ENCODE assay signal across 18 cellular contexts in genomic region chr1:167332503-167332902, GRCh38.
DNase-seq lines count a peak whose midpoint lies in the region; ATAC-seq and TF ChIP-seq lines count a peak whose summit lies in the region.
"Had no signal": no experiment of that assay in that cellular context is flagged by ENCODE, and none has a peak within 500 bp of the region (broad histone marks: within the 10 kb centered on the region; RNA-seq: fewer than 3 reads in every experiment).

No MANE protein-coding gene starts in this region.

- no peak overlapping the region for H3K4ac ChIP-seq in mesenchymal stem cell (ENCODE audit: low read depth in 1 of 2, low read length in 2 of 2)

- no peak overlapping the region for H4K91ac ChIP-seq in mesenchymal stem cell (ENCODE audit: low read length)

- no peak overlapping the region for H2AK5ac ChIP-seq in mesenchymal stem cell (ENCODE audit: low read length, severe bottlenecking)

- no peak overlapping the region for H3K4me3 Mint-ChIP-seq in activated CD4-positive, alpha-beta T cell treated with anti-CD3 and anti-CD28 coated beads for 36 hours
- H3K4me3 Mint-ChIP-seq: activated CD8-positive, alpha-beta T cell treated with anti-CD3 and anti-CD28 coated beads, Interleukin-2, amount 10 ng/mL, durations not matched to agents 7 days and 5 days; activated T-helper 1 cell treated with anti-CD3 and anti-CD28 coated beads, Interleukin-12 subunit alpha, Interleukin-12 subunit beta, Interleukin-2, Interleukin-4 antibody, amounts not matched to agents 30 ng/mL and 10 ng/mL and 1 ng/mL, durations not matched to agents 14 hours and 24 hours and 36 hours had no signal

- H3K79me1 ChIP-seq in mesenchymal stem cell (replicated peaks; ENCODE audit: low read length, poor library complexity, severe bottlenecking) = peaks cover 5% of the 10 kb centered on the region

- no peak overlapping the region for H3K27ac Mint-ChIP-seq in activated CD4-positive, alpha-beta T cell treated with anti-CD3 and anti-CD28 coated beads for 36 hours
- H3K27ac Mint-ChIP-seq: activated CD8-positive, alpha-beta T cell treated with anti-CD3 and anti-CD28 coated beads, Interleukin-2, amount 10 ng/mL, durations not matched to agents 7 days and 5 days; activated T-helper 1 cell treated with anti-CD3 and anti-CD28 coated beads, Interleukin-12 subunit alpha, Interleukin-12 subunit beta, Interleukin-2, Interleukin-4 antibody, amounts not matched to agents 30 ng/mL and 10 ng/mL and 1 ng/mL, durations not matched to agents 14 hours and 24 hours and 36 hours had no signal

- H2AFZ ChIP-seq in mesenchymal stem cell (ENCODE audit: low read depth, low read length) = no peak overlapping the region

- H3K27me3 Mint-ChIP-seq in activated CD4-positive, alpha-beta T cell treated with anti-CD3 and anti-CD28 coated beads for 36 hours = no peaks in the 10 kb centered on the region

- no peak overlapping the region for H4K8ac ChIP-seq in mesenchymal stem cell (ENCODE audit: low read length)

- no peak overlapping the region for H2BK5ac ChIP-seq in mesenchymal stem cell (ENCODE audit: low read depth, low read length, poor library complexity, severe bottlenecking)

- POLR2A ChIA-PET in activated CD4-positive, alpha-beta T cell treated with anti-CD3 and anti-CD28 coated beads for 36 hours (lab: Charles Lee) = no interaction called here

- H3K9me3 ChIP-seq in BLaER1 treated with 17β-estradiol and CSF1 and Interleukin-3, amounts not matched to agents 10 nM and 100 nM (replicated peaks in 1 of 11) = peaks cover 15 to 36% (median 26%) of the 10 kb centered on the region in 11 experiments
- H3K9me3 ChIP-seq in left lung (peaks cover 0 to 7% of the 10 kb centered on the region in 2 donors), mesenchymal stem cell (ENCODE audit: control insufficient read depth, low read length) (peaks cover 5% of the 10 kb centered on the region)
- H3K9me3 ChIP-seq: adrenal gland had no signal

- CTCF ChIA-PET in activated CD4-positive, alpha-beta T cell treated with anti-CD3 and anti-CD28 coated beads for 36 hours (lab: Charles Lee) = interaction anchor here (1.0 kb wide), 1 partner anchor 64 kb away, joined by 4 read pairs; no protein-coding TSS in a partner anchor

- H3K14ac ChIP-seq in mesenchymal stem cell (ENCODE audit: low read length in 2 of 2) = no peak overlapping the region

- H3K4me1 Mint-ChIP-seq in activated CD4-positive, alpha-beta T cell treated with anti-CD3 and anti-CD28 coated beads for 36 hours = peaks cover 37% of the 10 kb centered on the region

- H3K23ac ChIP-seq in mesenchymal stem cell (ENCODE audit: low read length in 2 of 2) = no peak overlapping the region

- H3K9me3 Mint-ChIP-seq in activated CD4-positive, alpha-beta T cell treated with anti-CD3 and anti-CD28 coated beads for 36 hours (ENCODE audit: low read depth) = peaks cover 10% of the 10 kb centered on the region
- H3K9me3 Mint-ChIP-seq: activated T-helper 1 cell treated with anti-CD3 and anti-CD28 coated beads, Interleukin-12 subunit alpha, Interleukin-12 subunit beta, Interleukin-2, Interleukin-4 antibody, amounts not matched to agents 30 ng/mL and 10 ng/mL and 1 ng/mL, durations not matched to agents 14 hours and 24 hours and 36 hours had no signal

- H3K4me2 ChIP-seq in BLaER1 treated with 17β-estradiol and CSF1 and Interleukin-3, amounts not matched to agents 10 nM and 100 nM = peak overlapping the region; percentile 67 to 97 (median 87)
- H3K4me2 ChIP-seq in mesenchymal stem cell (ENCODE audit: low read length, poor library complexity, severe bottlenecking) = no peak overlapping the region
- H3K4me2 ChIP-seq: smooth muscle cell had no signal

- peak overlapping the region in 2 of 11 experiments; percentile 75 to 76; a peak in 6 of 22 replicates for H3K9ac ChIP-seq in BLaER1 treated with 17β-estradiol and CSF1 and Interleukin-3, amounts not matched to agents 10 nM and 100 nM
- no peak overlapping the region for H3K9ac ChIP-seq in mesenchymal stem cell (ENCODE audit: low read length)

- H2BK120ac ChIP-seq in mesenchymal stem cell (ENCODE audit: low read depth, low read length) = no peak overlapping the region

- DNase-seq in MV-4-11 (lab: John Stamatoyannopoulos, UW) (peak; percentile 54), cardiac fibroblast (ENCODE audit: low read depth in 2 of 2) (peak; percentile 37 to 48), left lung (no peak), mesenchymal stem cell (no peak), dermis blood vessel endothelial cell (no peak)
- no peak for DNase-seq in activated CD4-positive, alpha-beta T cell treated with anti-CD3 and anti-CD28 coated beads for 36 hours
- DNase-seq in activated naive CD4-positive, alpha-beta T cell (lab: John Stamatoyannopoulos, UW) = no peak
- DNase-seq: activated CD8-positive, alpha-beta T cell treated with anti-CD3 and anti-CD28 coated beads, Interleukin-2, amount 10 ng/mL, durations not matched to agents 7 days and 5 days; adrenal gland; cortex of kidney; esophagus squamous epithelium; GOT3; NCI-H2081; NCI-H524 treated with DMSO at 0.1 percent for 48 hours; Peyer's patch had no signal

- 64% methylated on average over 1 of the region's 1 CpG for WGBS in mesenchymal stem cell

- ATAC-seq in left lung = peak; percentile 44
- no peak for ATAC-seq in activated CD4-positive, alpha-beta T cell treated with anti-CD3 and anti-CD28 coated beads for 36 hours
- ATAC-seq: activated CD8-positive, alpha-beta T cell treated with anti-CD3 and anti-CD28 coated beads, Interleukin-2, amount 10 ng/mL, durations not matched to agents 7 days and 5 days had no signal

- no peak overlapping the region for H3K18ac ChIP-seq in mesenchymal stem cell (ENCODE audit: low read depth in 1 of 2, low read length in 2 of 2)

- H3K27me3 ChIP-seq in BLaER1 treated with 17β-estradiol and CSF1 and Interleukin-3, amounts not matched to agents 10 nM and 100 nM = no peaks in the 10 kb centered on the region
- H3K27me3 ChIP-seq in left lung (no peaks in the 10 kb centered on the region), mesenchymal stem cell (ENCODE audit: control insufficient read depth in 1 of 2, insufficient read depth in 1 of 2, low read length in 2 of 2) (no peaks in the 10 kb centered on the region)
- H3K27me3 ChIP-seq: adrenal gland, esophagus squamous epithelium, Peyer's patch had no signal

- no peak overlapping the region for H2BK12ac ChIP-seq in mesenchymal stem cell (ENCODE audit: low read length in 2 of 2)

- H4K20me1 ChIP-seq in BLaER1 treated with 17β-estradiol and CSF1 and Interleukin-3, amounts not matched to agents 10 nM and 100 nM = peaks cover 0 to 10% (median 0%) of the 10 kb centered on the region in 11 experiments; a peak in 1 of 22 replicates

- intact Hi-C loops in left lung (cut with DNase I) = no loop called here
- intact Hi-C loops in activated CD4-positive, alpha-beta T cell treated with anti-CD3 and anti-CD28 coated beads for 36 hours (cut with DNase I, micrococcal nuclease) = no loop called here

- peaks cover 27% of the 10 kb centered on the region for H3K36me3 Mint-ChIP-seq in activated CD4-positive, alpha-beta T cell treated with anti-CD3 and anti-CD28 coated beads for 36 hours (ENCODE audit: low read depth)

- peak overlapping the region in 4 of 11 experiments; percentile 11 to 83 (median 37); a peak in 6 of 22 replicates for H3K27ac ChIP-seq in BLaER1 treated with 17β-estradiol and CSF1 and Interleukin-3, amounts not matched to agents 10 nM and 100 nM
- H3K27ac ChIP-seq in left lung = no peak overlapping the region
- H3K27ac ChIP-seq in mesenchymal stem cell (ENCODE audit: low read length, poor library complexity, severe bottlenecking) = no peak overlapping the region
- H3K27ac ChIP-seq: adrenal gland, esophagus squamous epithelium, Peyer's patch had no signal

- no peak overlapping the region for H2BK15ac ChIP-seq in mesenchymal stem cell (ENCODE audit: low read depth, poor library complexity, severe bottlenecking)

- TF ChIP-seq CTCF in cardiac fibroblast (IDR thresholded peaks at IDR 0.05; ENCODE audit: low read depth, low read length) = no peak
- TF ChIP-seq CTCF in left lung (IDR thresholded peaks at IDR 0.05) = no peak

- H3K4me1 ChIP-seq in BLaER1 treated with 17β-estradiol and CSF1 and Interleukin-3, amounts not matched to agents 10 nM and 100 nM = peaks cover 36 to 58% (median 52%) of the 10 kb centered on the region in 10 experiments
- H3K4me1 ChIP-seq in left lung (peaks cover 0 to 30% of the 10 kb centered on the region in 2 donors), mesenchymal stem cell (ENCODE audit: control insufficient read depth, insufficient read depth, low read depth, low read length) (peaks cover 1% of the 10 kb centered on the region)
- H3K4me1 ChIP-seq: Peyer's patch had no signal

- peaks cover 22 to 46% (median 40%) of the 10 kb centered on the region in 11 experiments for H3K36me3 ChIP-seq in BLaER1 treated with 17β-estradiol and CSF1 and Interleukin-3, amounts not matched to agents 10 nM and 100 nM
- H3K36me3 ChIP-seq in left lung (peaks cover 0 to 5% of the 10 kb centered on the region in 2 donors), mesenchymal stem cell (ENCODE audit: control insufficient read depth in 1 of 2, insufficient read depth in 2 of 2, low read depth in 1 of 2, low read length in 2 of 2) (peaks cover 0 to 9% of the 10 kb centered on the region in 2 experiments)
- H3K36me3 ChIP-seq: adrenal gland, Peyer's patch had no signal

- peak overlapping the region in 3 of 10 experiments; percentile 60 to 67 (median 66); a peak in 6 of 20 replicates for H3K4me3 ChIP-seq in BLaER1 treated with 17β-estradiol and CSF1 and Interleukin-3, amounts not matched to agents 10 nM and 100 nM
- no peak overlapping the region for H3K4me3 ChIP-seq in cardiac fibroblast (replicated peaks in 1 of 2; ENCODE audit: low read depth in 2 of 2, low read length in 2 of 2)
- no peak overlapping the region for H3K4me3 ChIP-seq in left lung
- no peak overlapping the region for H3K4me3 ChIP-seq in mesenchymal stem cell (ENCODE audit: insufficient read depth in 1 of 2, low read depth in 1 of 2, low read length in 2 of 2)
- H3K4me3 ChIP-seq: adrenal gland, esophagus squamous epithelium, Peyer's patch, smooth muscle cell had no signal

Comparison
In these comparisons a context has a peak if more than half of its experiments do, and no peak if none do; other contexts are left out.
1. DNase-seq: peak in MV-4-11 (single experiment) and cardiac fibroblast (2 of 2); none in left lung (0 of 2), mesenchymal stem cell (single experiment), activated CD4-positive, alpha-beta T cell treated with anti-CD3 and anti-CD28 coated beads for 36 hours (single experiment), activated naive CD4-positive, alpha-beta T cell (0 of 4) and dermis blood vessel endothelial cell (single experiment).